In genomic region chr4:29908276-29908675, GRCh38 we compare ENCODE assay signal across 18 cellular contexts.
"Had no signal": no experiment of that assay in that cellular context is flagged by ENCODE, and none has a peak within 500 bp of the region (broad histone marks: within the 10 kb centered on the region; RNA-seq: fewer than 3 reads in every experiment).

No MANE protein-coding gene starts in this region.

- H3K27me3 ChIP-seq: esophagus squamous epithelium, gastroesophageal sphincter, neutrophil, sigmoid colon had no signal

- DNase-seq: esophagus squamous epithelium; foreskin fibroblast; immature natural killer cell; left cardiac atrium; left ventricle myocardium inferior; lower lobe of right lung; naive B cell; posterior cingulate gyrus; sigmoid colon; small intestine; stimulated activated CD4-positive, alpha-beta T cell treated with anti-CD3 and anti-CD28 coated beads, Interleukin-2, amount 100 ng/mL, for 48 hours; stimulated activated naive CD4-positive, alpha-beta T cell treated with Interleukin-2 at 50 U/mL for 16 hours; trophoblast cell had no signal

- H3K9me3 ChIP-seq: esophagus squamous epithelium, gastroesophageal sphincter, neutrophil, sigmoid colon had no signal

- H3K27me3 Mint-ChIP-seq: memory B cell, naive B cell had no signal

- H3K4me3 Mint-ChIP-seq: immature natural killer cell, memory B cell, naive B cell, nephron had no signal

- H3K36me3 Mint-ChIP-seq: immature natural killer cell, memory B cell, naive B cell had no signal

- H3K36me3 ChIP-seq: esophagus squamous epithelium, gastroesophageal sphincter, left ventricle myocardium inferior, lower lobe of right lung, neutrophil, sigmoid colon had no signal

- H3K27ac Mint-ChIP-seq: immature natural killer cell, memory B cell, naive B cell, nephron had no signal

- FAIRE-seq: kidney had no signal

- H3K9me3 Mint-ChIP-seq: memory B cell had no signal

- H3K4me1 ChIP-seq: esophagus squamous epithelium, gastroesophageal sphincter, left ventricle myocardium inferior, lower lobe of right lung, sigmoid colon had no signal

- ATAC-seq: gastroesophageal sphincter, left cardiac atrium, lower lobe of right lung had no signal

- H3K4me3 ChIP-seq: esophagus squamous epithelium, gastroesophageal sphincter, left ventricle myocardium inferior, lower lobe of right lung, sigmoid colon had no signal

- H3K4me1 Mint-ChIP-seq: immature natural killer cell, memory B cell, naive B cell, nephron had no signal

- H3K27ac ChIP-seq: esophagus squamous epithelium, gastroesophageal sphincter, left ventricle myocardium inferior, lower lobe of right lung, neutrophil, sigmoid colon had no signal
